ENCODE assay signal across 12 cellular contexts in genomic region chr2:236572482-236572881, GRCh38. TPM values are rescaled to one million over a fixed set of nuclear protein-coding genes. Genes with fewer than 3 reads are reported as not detected.
A peak's percentile ranks its signal among the peaks of the same experiment; 100 is the strongest.
DNase-seq lines count a peak whose midpoint lies in the region; ATAC-seq, FAIRE-seq and TF ChIP-seq lines count a peak whose summit lies in the region.
"Had no signal": no experiment of that assay in that cellular context is flagged by ENCODE, and none has a peak within 500 bp of the region (broad histone marks: within the 10 kb centered on the region; RNA-seq: fewer than 3 reads in every experiment).

No MANE protein-coding gene starts in this region.

- H3K27me3 ChIP-seq in astrocyte (ENCODE audit: insufficient read depth, low read length) (peaks cover 26% of the 10 kb centered on the region), left ventricle myocardium inferior (ENCODE audit: low read depth) (no peaks in the 10 kb centered on the region)

- ATAC-seq in HG03469 (IDR thresholded peaks at IDR 0.05; ENCODE audit: unreplicated experiment) (no peak), GM21825 (IDR thresholded peaks at IDR 0.05; ENCODE audit: unreplicated experiment) (no peak), mucosa of descending colon (no peak)

- H3K4me3 Mint-ChIP-seq in astrocyte (ENCODE audit: unreplicated experiment) (peak overlapping the region; percentile 96), progenitor cell of endocrine pancreas (ENCODE audit: low read depth) (peak overlapping the region; percentile 88)
- H3K4me3 Mint-ChIP-seq: T-helper 2 cell treated with Interferon-gamma antibody and Interleukin-4, amounts not matched to agents 5 μg/mL and 100 μg/mL, for 36 hours had no signal

- H3K36me3 Mint-ChIP-seq in astrocyte (ENCODE audit: low read depth, unreplicated experiment) (peaks cover 22% of the 10 kb centered on the region), progenitor cell of endocrine pancreas (ENCODE audit: insufficient read depth) (no peaks in the 10 kb centered on the region)

- no peak for FAIRE-seq in astrocyte (lab: Jason Lieb, UNC)
- FAIRE-seq: GM18507 had no signal

- H3K27me3 Mint-ChIP-seq in astrocyte (ENCODE audit: low read depth, unreplicated experiment) (peaks cover 2% of the 10 kb centered on the region), progenitor cell of endocrine pancreas (peaks cover 15% of the 10 kb centered on the region)

- H2AFZ ChIP-seq in astrocyte (ENCODE audit: low read depth, low read length) = no peak overlapping the region

- H3K9me3 ChIP-seq in astrocyte (ENCODE audit: insufficient read depth, low read depth, low read length) (no peaks in the 10 kb centered on the region), left ventricle myocardium inferior (replicated peaks) (no peaks in the 10 kb centered on the region), mucosa of descending colon (no peaks in the 10 kb centered on the region)

- peak overlapping the region; percentile 70 for H3K9ac ChIP-seq in astrocyte (ENCODE audit: low read length)

- H3K4me1 Mint-ChIP-seq in astrocyte (ENCODE audit: low read depth, unreplicated experiment) (peaks cover 43% of the 10 kb centered on the region), progenitor cell of endocrine pancreas (ENCODE audit: low read depth) (peaks cover 82% of the 10 kb centered on the region)

- peaks cover 5% of the 10 kb centered on the region for H3K4me1 ChIP-seq in astrocyte (ENCODE audit: insufficient read depth, low read length)
- peaks cover 94% of the 10 kb centered on the region for H3K4me1 ChIP-seq in left ventricle myocardium inferior
- peaks cover 10% of the 10 kb centered on the region for H3K4me1 ChIP-seq in mucosa of descending colon (ENCODE audit: low read depth)

- TF ChIP-seq CTCF in astrocyte (IDR thresholded peaks at IDR 0.05; ENCODE audit: insufficient read depth, low read depth, low read length) = no peak
- no peak for TF ChIP-seq CTCF in left ventricle myocardium inferior (IDR thresholded peaks at IDR 0.05; ENCODE audit: borderline replicate concordance)
- TF ChIP-seq CTCF in progenitor cell of endocrine pancreas (IDR thresholded peaks at IDR 0.05; ENCODE audit: unreplicated experiment) = no peak
- no peak for TF ChIP-seq CTCF in mucosa of descending colon (IDR thresholded peaks at IDR 0.05)

- peaks cover 3% of the 10 kb centered on the region for H3K9me3 Mint-ChIP-seq in astrocyte (ENCODE audit: unreplicated experiment)
- H3K9me3 Mint-ChIP-seq in progenitor cell of endocrine pancreas (ENCODE audit: low read depth) = no peaks in the 10 kb centered on the region
- H3K9me3 Mint-ChIP-seq: T-helper 2 cell treated with Interferon-gamma antibody and Interleukin-4, amounts not matched to agents 5 μg/mL and 100 μg/mL, for 36 hours had no signal

- H3K79me2 ChIP-seq in astrocyte (ENCODE audit: insufficient read depth, low read length) = peaks cover 73% of the 10 kb centered on the region

- H3K27ac ChIP-seq in astrocyte (ENCODE audit: low read depth, low read length) (no peak overlapping the region), left ventricle myocardium inferior (replicated peaks) (peak overlapping the region; percentile 99)
- H3K27ac ChIP-seq: epithelial cell of prostate had no signal

- no peaks in the 10 kb centered on the region for H3K36me3 ChIP-seq in astrocyte (ENCODE audit: insufficient read depth, low read length)
- H3K36me3 ChIP-seq in left ventricle myocardium inferior = no peaks in the 10 kb centered on the region
- H3K36me3 ChIP-seq in mucosa of descending colon (ENCODE audit: low read depth) = no peaks in the 10 kb centered on the region

- H3K4me3 ChIP-seq in astrocyte (ENCODE audit: insufficient read depth, low read depth, low read length) (peak overlapping the region; percentile 8), left ventricle myocardium inferior (peak overlapping the region; percentile 77), mucosa of descending colon (no peak overlapping the region)

- peak; percentile 20 for DNase-seq in DMS79 (lab: John Stamatoyannopoulos, UW)
- DNase-seq in astrocyte (ENCODE audit: low read depth) = no peak
- DNase-seq in left ventricle myocardium inferior = peak; percentile 61
- no peak for DNase-seq in progenitor cell of endocrine pancreas (ENCODE audit: low spot score, unreplicated experiment)
- no peak for DNase-seq in stimulated activated CD4-positive, alpha-beta T cell treated with anti-CD3 and anti-CD28 coated beads, Interleukin-4, amount 100 ng/mL, for 4 hours
- no peak for DNase-seq in mucosa of descending colon
- DNase-seq: NCI-H1092 had no signal

- H3K27ac Mint-ChIP-seq in astrocyte (ENCODE audit: unreplicated experiment) (peak overlapping the region; percentile 73), progenitor cell of endocrine pancreas (peak overlapping the region; percentile 77)
- H3K27ac Mint-ChIP-seq: T-helper 2 cell treated with Interferon-gamma antibody and Interleukin-4, amounts not matched to agents 5 μg/mL and 100 μg/mL, for 36 hours had no signal

- H3K4me2 ChIP-seq in astrocyte (ENCODE audit: low read length) = peak overlapping the region; percentile 81

- peaks cover 35% of the 10 kb centered on the region for H4K20me1 ChIP-seq in astrocyte (ENCODE audit: insufficient read depth, low read length)

- intact Hi-C loops in left ventricle myocardium inferior (cut with micrococcal nuclease) = no loop called here
- intact Hi-C loops in mucosa of descending colon (cut with DNase I, micrococcal nuclease) = no loop called here

RNA-seq across cellular contexts. Expression of gene ACKR3, which starts 2.9 kb away (rescaled TPM):
- 72.7 and 88.3 TPM in 2 replicates for total RNA-seq in astrocyte
- 39.3 TPM for total RNA-seq in left ventricle myocardium inferior
- total RNA-seq in progenitor cell of endocrine pancreas = 18.8 and 23.3 TPM in 2 replicates
- total RNA-seq in mucosa of descending colon = 10 to 100 TPM in 2 of 3 donors, 1 to 10 TPM in 1; 8.0 to 17.9 (median 11.9) TPM

Comparison
In these comparisons a context has a peak if more than half of its experiments do, and no peak if none do; other contexts are left out.
1. DNase-seq: peak in DMS79 (single experiment) and left ventricle myocardium inferior (single experiment); none in astrocyte (single experiment), progenitor cell of endocrine pancreas (single experiment), stimulated activated CD4-positive, alpha-beta T cell treated with anti-CD3 and anti-CD28 coated beads, Interleukin-4, amount 100 ng/mL, for 4 hours (0 of 2) and mucosa of descending colon (0 of 3).